1 cellular context compared by ENCODE assay signal in the genomic region with DNA sequence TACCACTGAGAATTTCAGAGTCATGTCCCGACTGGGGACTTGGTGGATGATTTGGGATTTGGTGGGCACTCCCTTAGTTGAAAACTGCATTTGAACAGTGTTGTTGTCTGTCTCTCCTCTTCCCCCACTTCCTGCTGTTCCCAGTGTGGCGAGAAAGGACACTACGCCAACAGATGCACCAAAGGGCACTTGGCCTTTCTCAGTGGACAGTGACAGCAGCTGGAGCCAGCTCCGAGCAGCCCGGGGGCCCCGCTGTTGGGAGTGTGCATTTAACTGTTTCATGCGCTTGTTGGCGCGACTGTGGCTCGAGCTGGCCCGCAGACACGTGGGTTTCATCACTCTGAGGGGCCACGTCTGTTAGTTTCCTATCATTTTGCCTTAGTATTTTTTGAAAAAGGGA.
TF ChIP-seq lines count a peak whose summit lies in the region.

No MANE protein-coding gene starts in this region.

TF ChIP-seq in GM23338, 12 proteins besides CTCF, POLR2A, EP300 and RAD21 (continued from another document):
- TF ChIP-seq, protein P1, sequence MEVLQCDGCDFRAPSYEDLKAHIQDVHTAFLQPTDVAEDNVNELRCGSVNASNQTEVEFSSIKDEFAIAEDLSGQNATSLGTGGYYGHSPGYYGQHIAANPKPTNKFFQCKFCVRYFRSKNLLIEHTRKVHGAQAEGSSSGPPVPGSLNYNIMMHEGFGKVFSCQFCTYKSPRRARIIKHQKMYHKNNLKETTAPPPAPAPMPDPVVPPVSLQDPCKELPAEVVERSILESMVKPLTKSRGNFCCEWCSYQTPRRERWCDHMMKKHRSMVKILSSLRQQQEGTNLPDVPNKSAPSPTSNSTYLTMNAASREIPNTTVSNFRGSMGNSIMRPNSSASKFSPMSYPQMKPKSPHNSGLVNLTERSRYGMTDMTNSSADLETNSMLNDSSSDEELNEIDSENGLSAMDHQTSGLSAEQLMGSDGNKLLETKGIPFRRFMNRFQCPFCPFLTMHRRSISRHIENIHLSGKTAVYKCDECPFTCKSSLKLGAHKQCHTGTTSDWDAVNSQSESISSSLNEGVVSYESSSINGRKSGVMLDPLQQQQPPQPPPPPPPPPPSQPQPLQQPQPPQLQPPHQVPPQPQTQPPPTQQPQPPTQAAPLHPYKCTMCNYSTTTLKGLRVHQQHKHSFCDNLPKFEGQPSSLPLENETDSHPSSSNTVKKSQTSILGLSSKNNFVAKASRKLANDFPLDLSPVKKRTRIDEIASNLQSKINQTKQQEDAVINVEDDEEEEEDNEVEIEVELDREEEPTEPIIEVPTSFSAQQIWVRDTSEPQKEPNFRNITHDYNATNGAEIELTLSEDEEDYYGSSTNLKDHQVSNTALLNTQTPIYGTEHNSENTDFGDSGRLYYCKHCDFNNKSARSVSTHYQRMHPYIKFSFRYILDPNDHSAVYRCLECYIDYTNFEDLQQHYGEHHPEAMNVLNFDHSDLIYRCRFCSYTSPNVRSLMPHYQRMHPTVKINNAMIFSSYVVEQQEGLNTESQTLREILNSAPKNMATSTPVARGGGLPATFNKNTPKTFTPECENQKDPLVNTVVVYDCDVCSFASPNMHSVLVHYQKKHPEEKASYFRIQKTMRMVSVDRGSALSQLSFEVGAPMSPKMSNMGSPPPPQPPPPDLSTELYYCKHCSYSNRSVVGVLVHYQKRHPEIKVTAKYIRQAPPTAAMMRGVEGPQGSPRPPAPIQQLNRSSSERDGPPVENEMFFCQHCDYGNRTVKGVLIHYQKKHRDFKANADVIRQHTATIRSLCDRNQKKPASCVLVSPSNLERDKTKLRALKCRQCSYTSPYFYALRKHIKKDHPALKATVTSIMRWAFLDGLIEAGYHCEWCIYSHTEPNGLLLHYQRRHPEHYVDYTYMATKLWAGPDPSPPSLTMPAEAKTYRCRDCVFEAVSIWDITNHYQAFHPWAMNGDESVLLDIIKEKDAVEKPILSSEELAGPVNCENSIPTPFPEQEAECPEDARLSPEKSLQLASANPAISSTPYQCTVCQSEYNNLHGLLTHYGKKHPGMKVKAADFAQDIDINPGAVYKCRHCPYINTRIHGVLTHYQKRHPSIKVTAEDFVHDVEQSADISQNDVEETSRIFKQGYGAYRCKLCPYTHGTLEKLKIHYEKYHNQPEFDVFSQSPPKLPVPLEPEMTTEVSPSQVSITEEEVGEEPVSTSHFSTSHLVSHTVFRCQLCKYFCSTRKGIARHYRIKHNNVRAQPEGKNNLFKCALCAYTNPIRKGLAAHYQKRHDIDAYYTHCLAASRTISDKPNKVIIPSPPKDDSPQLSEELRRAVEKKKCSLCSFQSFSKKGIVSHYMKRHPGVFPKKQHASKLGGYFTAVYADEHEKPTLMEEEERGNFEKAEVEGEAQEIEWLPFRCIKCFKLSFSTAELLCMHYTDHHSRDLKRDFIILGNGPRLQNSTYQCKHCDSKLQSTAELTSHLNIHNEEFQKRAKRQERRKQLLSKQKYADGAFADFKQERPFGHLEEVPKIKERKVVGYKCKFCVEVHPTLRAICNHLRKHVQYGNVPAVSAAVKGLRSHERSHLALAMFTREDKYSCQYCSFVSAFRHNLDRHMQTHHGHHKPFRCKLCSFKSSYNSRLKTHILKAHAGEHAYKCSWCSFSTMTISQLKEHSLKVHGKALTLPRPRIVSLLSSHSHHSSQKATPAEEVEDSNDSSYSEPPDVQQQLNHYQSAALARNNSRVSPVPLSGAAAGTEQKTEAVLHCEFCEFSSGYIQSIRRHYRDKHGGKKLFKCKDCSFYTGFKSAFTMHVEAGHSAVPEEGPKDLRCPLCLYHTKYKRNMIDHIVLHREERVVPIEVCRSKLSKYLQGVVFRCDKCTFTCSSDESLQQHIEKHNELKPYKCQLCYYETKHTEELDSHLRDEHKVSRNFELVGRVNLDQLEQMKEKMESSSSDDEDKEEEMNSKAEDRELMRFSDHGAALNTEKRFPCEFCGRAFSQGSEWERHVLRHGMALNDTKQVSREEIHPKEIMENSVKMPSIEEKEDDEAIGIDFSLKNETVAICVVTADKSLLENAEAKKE (CRISPR knock-in tag; IDR thresholded peaks at IDR 0.05): no peak
- TF ChIP-seq JUNB (IDR thresholded peaks at IDR 0.05; ENCODE audit: unreplicated experiment) (no peak), NANOG (IDR thresholded peaks at IDR 0.05; ENCODE audit: borderline replicate concordance) (no peak), POLR2AphosphoS5 (IDR thresholded peaks at IDR 0.05; ENCODE audit: low read depth) (no peak), EZH2 (IDR thresholded peaks at IDR 0.05; ENCODE audit: low read depth, unreplicated experiment) (no peak)
